ENCODE assay signal across 30 cellular contexts in genomic region chr6:47114460-47114859, GRCh38.
"Had no signal": no experiment of that assay in that cellular context is flagged by ENCODE, and none has a peak within 500 bp of the region (broad histone marks: within the 10 kb centered on the region; RNA-seq: fewer than 3 reads in every experiment).

No MANE protein-coding gene starts in this region.

- H3K27me3 ChIP-seq: body of pancreas, esophagus muscularis mucosa, foreskin keratinocyte, gastrocnemius medialis had no signal

- H3K36me3 Mint-ChIP-seq: activated naive CD8-positive, alpha-beta T cell; WTC11 had no signal

- H3K9me3 Mint-ChIP-seq: activated CD8-positive, alpha-beta T cell treated with anti-CD3 and anti-CD28 coated beads for 36 hours; activated T-cell treated with anti-CD3 and anti-CD28 coated beads, Interleukin-2, amount 50 U/mL, for 4 hours; activated T-helper 17 cell treated with anti-CD3 and anti-CD28 coated beads, Interleukin-2, amount 50 U/mL, for 72 hours; WTC11 had no signal

- H3K27ac ChIP-seq: body of pancreas, esophagus muscularis mucosa, foreskin keratinocyte, gastrocnemius medialis, VCaP had no signal

- H3K4me1 Mint-ChIP-seq: activated T-helper 17 cell treated with anti-CD3 and anti-CD28 coated beads, Interleukin-2, amount 50 U/mL, for 72 hours had no signal

- H3K27me3 Mint-ChIP-seq: activated CD8-positive, alpha-beta T cell treated with anti-CD3 and anti-CD28 coated beads for 36 hours had no signal

- H3K9me3 ChIP-seq: body of pancreas, esophagus muscularis mucosa, gastrocnemius medialis had no signal

- H3K27ac Mint-ChIP-seq: activated CD8-positive, alpha-beta T cell treated with anti-CD3 and anti-CD28 coated beads for 36 hours; activated naive CD8-positive, alpha-beta T cell; activated T-helper 17 cell treated with anti-CD3 and anti-CD28 coated beads, Interleukin-2, amount 50 U/mL, for 72 hours; effector memory CD8-positive, alpha-beta T cell; WTC11 had no signal

- ATAC-seq: activated CD8-positive, alpha-beta T cell treated with anti-CD3 and anti-CD28 coated beads for 36 hours; activated T-cell treated with anti-CD3 and anti-CD28 coated beads, Interleukin-2, amount 50 U/mL, for 4 hours; activated T-helper 17 cell treated with anti-CD3 and anti-CD28 coated beads, Interleukin-2, amount 50 U/mL, for 72 hours; body of pancreas; effector memory CD8-positive, alpha-beta T cell; foreskin keratinocyte; gastrocnemius medialis; WTC11 had no signal

- FAIRE-seq: colon, TTC549 had no signal

- DNase-seq: activated CD4-positive, alpha-beta T cell treated with anti-CD3 and anti-CD28 coated beads for 48 hours; activated CD4-positive, alpha-beta T cell treated with anti-CD3 and anti-CD28 coated beads, Interleukin-2, amount 50 U/mL, for 1 hour; activated CD4-positive, alpha-beta T cell treated with anti-CD3 and anti-CD28 coated beads, Interleukin-2, amount 50 U/mL, for 48 hours; activated CD8-positive, alpha-beta memory T cell treated with anti-CD3 and anti-CD28 coated beads for 24 hours; activated CD8-positive, alpha-beta T cell treated with anti-CD3 and anti-CD28 coated beads for 36 hours; activated effector memory CD4-positive, alpha-beta T cell treated with Interleukin-2 at 50 U/mL for 16 hours; activated gamma-delta T cell treated with Interleukin-2 at 50 U/mL for 16 hours; activated naive CD4-positive, alpha-beta T cell treated with anti-CD3 and anti-CD28 coated beads, Interleukin-2, amount 50 U/mL, for 16 hours; activated naive CD4-positive, alpha-beta T cell treated with Interleukin-2 at 50 U/mL for 16 hours; activated T-cell treated with anti-CD3 and anti-CD28 coated beads, Interleukin-2, amount 50 U/mL, for 4 hours; amniotic stem cell; anterior cingulate cortex; body of pancreas; caudate nucleus; cortex of kidney; dermis blood vessel endothelial cell; effector CD4-positive, alpha-beta T cell; effector memory CD8-positive, alpha-beta T cell; erythroblast; foreskin keratinocyte; gastrocnemius medialis; glutamatergic neuron; T-helper 2 cell had no signal

- H3K36me3 ChIP-seq: esophagus muscularis mucosa, gastrocnemius medialis had no signal

- H3K4me3 Mint-ChIP-seq: activated CD8-positive, alpha-beta T cell treated with anti-CD3 and anti-CD28 coated beads for 36 hours; activated naive CD8-positive, alpha-beta T cell; activated T-cell treated with anti-CD3 and anti-CD28 coated beads, Interleukin-2, amount 50 U/mL, for 4 hours; activated T-helper 17 cell treated with anti-CD3 and anti-CD28 coated beads, Interleukin-2, amount 50 U/mL, for 72 hours; effector memory CD8-positive, alpha-beta T cell; WTC11 had no signal

- H3K4me1 ChIP-seq: esophagus muscularis mucosa, gastrocnemius medialis had no signal

- H3K4me3 ChIP-seq: body of pancreas, esophagus muscularis mucosa, gastrocnemius medialis had no signal
